In genomic region chr11:115982666-115983065, GRCh38 we compare ENCODE assay signal across 22 cellular contexts.
DNase-seq lines count a peak whose midpoint lies in the region; ATAC-seq and TF ChIP-seq lines count a peak whose summit lies in the region.
"Had no signal": no experiment of that assay in that cellular context is flagged by ENCODE, and none has a peak within 500 bp of the region (broad histone marks: within the 10 kb centered on the region; RNA-seq: fewer than 3 reads in every experiment).

No MANE protein-coding gene starts in this region.

- no peaks in the 10 kb centered on the region for H3F3A ChIP-seq in neural progenitor cell (ENCODE audit: low read depth)

- no peak overlapping the region for H3K9ac ChIP-seq in neural progenitor cell
- H3K9ac ChIP-seq: BLaER1 treated with 17β-estradiol and CSF1 and Interleukin-3, amounts not matched to agents 10 nM and 100 nM had no signal

- H4K20me1 ChIP-seq in neural progenitor cell (ENCODE audit: low read depth) = no peaks in the 10 kb centered on the region
- H4K20me1 ChIP-seq: BLaER1 treated with 17β-estradiol and CSF1 and Interleukin-3, amounts not matched to agents 10 nM and 100 nM had no signal

- H3K9me3 Mint-ChIP-seq in nephron (no peaks in the 10 kb centered on the region), neural progenitor cell (peaks cover 3% of the 10 kb centered on the region)
- no peaks in the 10 kb centered on the region for H3K9me3 Mint-ChIP-seq in stimulated activated memory B cell treated with anti-CD40 and anti-IgM and Interleukin-4, amounts not matched to agents 10 μg/mL and 1 μg/mL and 100 μg/mL, for 72 hours
- H3K9me3 Mint-ChIP-seq: CD4-positive, alpha-beta T cell had no signal

- H3K27ac Mint-ChIP-seq in nephron = peak overlapping the region in 2 of 3 experiments; percentile 34 to 62
- peak overlapping the region; percentile 85 for H3K27ac Mint-ChIP-seq in neural progenitor cell
- H3K27ac Mint-ChIP-seq in stimulated activated memory B cell treated with anti-CD40 and anti-IgM and Interleukin-4, amounts not matched to agents 10 μg/mL and 1 μg/mL and 100 μg/mL, for 72 hours = no peak overlapping the region
- H3K27ac Mint-ChIP-seq: CD4-positive, alpha-beta T cell had no signal

- no peaks in the 10 kb centered on the region for H3K79me2 ChIP-seq in neural progenitor cell (ENCODE audit: low read depth)

- intact Hi-C loops in left ventricle myocardium inferior (cut with micrococcal nuclease) (no loop called here), left cardiac atrium (cut with DNase I) (no loop called here)

- H3K36me3 Mint-ChIP-seq in nephron (ENCODE audit: low read depth) = no peaks in the 10 kb centered on the region
- H3K36me3 Mint-ChIP-seq in neural progenitor cell = no peaks in the 10 kb centered on the region
- no peaks in the 10 kb centered on the region for H3K36me3 Mint-ChIP-seq in stimulated activated memory B cell treated with anti-CD40 and anti-IgM and Interleukin-4, amounts not matched to agents 10 μg/mL and 1 μg/mL and 100 μg/mL, for 72 hours
- H3K36me3 Mint-ChIP-seq: CD14-positive monocyte had no signal

- in situ Hi-C loops in ACHN (cut with HindIII; ENCODE audit: low pct_ligation_motif_present, low pct_unique_long_range_greater_than_20kb, low sequenced_read_pairs) = no loop called here

- H3K4me1 Mint-ChIP-seq in nephron (peaks cover 31% of the 10 kb centered on the region), neural progenitor cell (peaks cover 36% of the 10 kb centered on the region)
- no peaks in the 10 kb centered on the region for H3K4me1 Mint-ChIP-seq in stimulated activated memory B cell treated with anti-CD40 and anti-IgM and Interleukin-4, amounts not matched to agents 10 μg/mL and 1 μg/mL and 100 μg/mL, for 72 hours
- H3K4me1 Mint-ChIP-seq: CD14-positive monocyte had no signal

- H3K27ac ChIP-seq in left ventricle myocardium inferior (replicated peaks) = peak overlapping the region; percentile 40
- H3K27ac ChIP-seq in neural progenitor cell = no peak overlapping the region
- H3K27ac ChIP-seq: 22Rv1; BLaER1 treated with 17β-estradiol and CSF1 and Interleukin-3, amounts not matched to agents 10 nM and 100 nM had no signal

- no peak for TF ChIP-seq CTCF in left ventricle myocardium inferior (IDR thresholded peaks at IDR 0.05; ENCODE audit: borderline replicate concordance)
- TF ChIP-seq CTCF in nephron (IDR thresholded peaks at IDR 0.05; ENCODE audit: unreplicated experiment in 3 of 3) = no peak
- no peak for TF ChIP-seq CTCF in neural progenitor cell (IDR thresholded peaks at IDR 0.05)
- no peak for TF ChIP-seq CTCF in omental fat pad (IDR thresholded peaks at IDR 0.05)

- ATAC-seq in left cardiac atrium = no peak
- peak; percentile 21 for ATAC-seq in stimulated activated memory B cell treated with anti-CD40 and anti-IgM and Interleukin-4, amounts not matched to agents 10 μg/mL and 1 μg/mL and 100 μg/mL, for 72 hours
- no peak for ATAC-seq in HG02885 (IDR thresholded peaks at IDR 0.05; ENCODE audit: poor library complexity, unreplicated experiment)
- ATAC-seq in omental fat pad (ENCODE audit: low FRiP score) = no peak

- H3K27me3 Mint-ChIP-seq in nephron (ENCODE audit: low read depth) (no peaks in the 10 kb centered on the region), neural progenitor cell (ENCODE audit: insufficient read depth, low read depth) (peaks cover 9% of the 10 kb centered on the region)
- H3K27me3 Mint-ChIP-seq in stimulated activated memory B cell treated with anti-CD40 and anti-IgM and Interleukin-4, amounts not matched to agents 10 μg/mL and 1 μg/mL and 100 μg/mL, for 72 hours = no peaks in the 10 kb centered on the region

- no peak overlapping the region for H3K4me3 Mint-ChIP-seq in nephron
- peak overlapping the region; percentile 1 for H3K4me3 Mint-ChIP-seq in neural progenitor cell
- no peak overlapping the region for H3K4me3 Mint-ChIP-seq in stimulated activated memory B cell treated with anti-CD40 and anti-IgM and Interleukin-4, amounts not matched to agents 10 μg/mL and 1 μg/mL and 100 μg/mL, for 72 hours
- H3K4me3 Mint-ChIP-seq: CD14-positive monocyte; CD4-positive, alpha-beta T cell had no signal

- H3K4me3 ChIP-seq in left ventricle myocardium inferior (no peak overlapping the region), neural progenitor cell (no peak overlapping the region)
- H3K4me3 ChIP-seq: BLaER1 treated with 17β-estradiol and CSF1 and Interleukin-3, amounts not matched to agents 10 nM and 100 nM had no signal

- DNase-seq in left ventricle myocardium inferior = no peak
- DNase-seq in left cardiac atrium = no peak
- DNase-seq in neural progenitor cell (ENCODE audit: low spot score) = no peak
- no peak for DNase-seq in ACHN
- DNase-seq in omental fat pad (ENCODE audit: low spot score) = no peak
- DNase-seq: AML-193; BE2C; Calu3; CD4-positive, alpha-beta T cell; COR-L47; DMS53; DMS79 treated with DMSO at 0.1 percent for 48 hours; GF-D8; GOT3; H7; HCEC 1CT had no signal

- H3K27me3 ChIP-seq in left ventricle myocardium inferior (ENCODE audit: low read depth) = no peaks in the 10 kb centered on the region
- H3K27me3 ChIP-seq in neural progenitor cell = peaks cover 28% of the 10 kb centered on the region
- H3K27me3 ChIP-seq: BE2C; BLaER1 treated with 17β-estradiol and CSF1 and Interleukin-3, amounts not matched to agents 10 nM and 100 nM had no signal

- H3K4me2 ChIP-seq in neural progenitor cell = no peak overlapping the region
- H3K4me2 ChIP-seq: BLaER1 treated with 17β-estradiol and CSF1 and Interleukin-3, amounts not matched to agents 10 nM and 100 nM had no signal

- H3K4me1 ChIP-seq in left ventricle myocardium inferior (peaks cover 24% of the 10 kb centered on the region), neural progenitor cell (no peaks in the 10 kb centered on the region)
- H3K4me1 ChIP-seq: BE2C; BLaER1 treated with 17β-estradiol and CSF1 and Interleukin-3, amounts not matched to agents 10 nM and 100 nM had no signal

- H3K36me3 ChIP-seq in left ventricle myocardium inferior = no peaks in the 10 kb centered on the region
- no peaks in the 10 kb centered on the region for H3K36me3 ChIP-seq in neural progenitor cell
- H3K36me3 ChIP-seq: BE2C; BLaER1 treated with 17β-estradiol and CSF1 and Interleukin-3, amounts not matched to agents 10 nM and 100 nM had no signal

- H3K9me3 ChIP-seq in left ventricle myocardium inferior (replicated peaks) (no peaks in the 10 kb centered on the region), neural progenitor cell (ENCODE audit: low read depth) (no peaks in the 10 kb centered on the region)
- H3K9me3 ChIP-seq: BE2C; BLaER1 treated with 17β-estradiol and CSF1 and Interleukin-3, amounts not matched to agents 10 nM and 100 nM had no signal

- H2AFZ ChIP-seq in neural progenitor cell (replicated peaks) = no peak overlapping the region
